ENCODE assay signal across 8 cellular contexts in genomic region chr15:56052389-56053045, GRCh38. TPM values are rescaled to one million over a fixed set of nuclear protein-coding genes. Genes with fewer than 3 reads are reported as not detected.
DNase-seq lines count a peak whose midpoint lies in the region; ATAC-seq and TF ChIP-seq lines count a peak whose summit lies in the region.

No MANE protein-coding gene starts in this region.

- TF ChIP-seq CTCF in body of pancreas (IDR thresholded peaks at IDR 0.05) (peak; percentile 16 to 75 (median 66)), testis (IDR thresholded peaks at IDR 0.05) (peak; percentile 56 to 77 (median 65))

- H3K9me3 ChIP-seq in body of pancreas (no peaks in the 10 kb centered on the region), testis (no peaks in the 10 kb centered on the region)

- no peak overlapping the region for H3K27ac ChIP-seq in body of pancreas
- H3K27ac ChIP-seq in testis, result no peak overlapping the region

- H3K4me3 ChIP-seq in H7 (ENCODE audit: insufficient read depth, low read depth, low read length), result no peak overlapping the region
- H3K4me3 ChIP-seq in body of pancreas, result no peak overlapping the region
- no peak overlapping the region for H3K4me3 ChIP-seq in testis

- H3K4me1 ChIP-seq in body of pancreas, result no peaks in the 10 kb centered on the region
- H3K4me1 ChIP-seq in testis, result no peaks in the 10 kb centered on the region

- 3% methylated on average over 2 of the region's 2 CpGs for WGBS in body of pancreas, 2 donors
- WGBS in testis, 2 donors, result 12 to 25% methylated on average over 2 of the region's 2 CpGs

- DNase-seq in NCI-H146 (lab: John Stamatoyannopoulos, UW) (peak; percentile 13), NCI-H146 treated with DMSO at 0.1 percent for 48 hours (lab: John Stamatoyannopoulos, UW; ENCODE audit: unreplicated experiment) (no peak), H7 (peak; percentile 44), NCI-H345 (lab: John Stamatoyannopoulos, UW) (peak; percentile 3), body of pancreas (peak in 2 of 4 donors; percentile 32 to 35), islet precursor cell (peak; percentile 88), testis (no peak)

- TF ChIP-seq POLR2A in body of pancreas (IDR thresholded peaks at IDR 0.05) (no peak), testis (IDR thresholded peaks at IDR 0.05) (no peak)

- H3K36me3 ChIP-seq in H7 (replicated peaks; ENCODE audit: control insufficient read depth, insufficient read depth, low read length) (no peaks in the 10 kb centered on the region; the same call in 1 of the 2 replicates), body of pancreas (replicated peaks in 1 of 2; ENCODE audit: insufficient read depth in 1 of 2, low read depth in 2 of 2) (no peaks in the 10 kb centered on the region), testis (ENCODE audit: low read depth, missing control alignments) (no peaks in the 10 kb centered on the region)

- H3K27me3 ChIP-seq in H7 (ENCODE audit: control insufficient read depth, insufficient read depth, low read length) (no peaks in the 10 kb centered on the region), body of pancreas (no peaks in the 10 kb centered on the region), testis (no peaks in the 10 kb centered on the region)

- intact Hi-C loops in body of pancreas (cut with DNase I) (no loop called here), testis (cut with DNase I; ENCODE audit: low total_unique reads) (no loop called here)

- ATAC-seq in body of pancreas (peak; percentile 63), HG02870 (IDR thresholded peaks at IDR 0.05; ENCODE audit: unreplicated experiment) (no peak)

RNA-seq across cellular contexts. Expression of gene NEDD4, which starts 59.1 kb away (rescaled TPM):
- 3.7 and 4.1 TPM in 2 replicates for total RNA-seq in H7 (2014; rRNA removed; shearing (Covaris generic))
- total RNA-seq in body of pancreas (1 to 10 TPM; 3.0 to 8.0 TPM), testis (1 to 10 TPM; 6.4 to 8.3 TPM)
- polyA plus RNA-seq in testis (ENCODE audit: insufficient read depth, low read depth, low replicate concordance), result 3.7 TPM

Comparison
In these comparisons a context has a peak if more than half of its experiments do, and no peak if none do; other contexts are left out.
1. DNase-seq: peak in NCI-H146 (single experiment), H7 (single experiment), NCI-H345 (single experiment) and islet precursor cell (single experiment); none in NCI-H146 treated with DMSO at 0.1 percent for 48 hours (single experiment) and testis (single experiment).